In genomic region chr4:127425202-127425845, GRCh38 we compare ENCODE assay signal across 22 cellular contexts.
"Had no signal": no experiment of that assay in that cellular context is flagged by ENCODE, and none has a peak within 500 bp of the region (broad histone marks: within the 10 kb centered on the region; RNA-seq: fewer than 3 reads in every experiment).

No MANE protein-coding gene starts in this region.

- H3K4me3 ChIP-seq: adrenal gland, PC-9 had no signal

- DNase-seq: activated B cell treated with CpG ODN at 0.5 μM for 24 hours; activated CD4-positive, alpha-beta T cell treated with anti-CD3 and anti-CD28 coated beads, Interleukin-2, amount 50 U/mL, for 1 hour; activated CD8-positive, alpha-beta memory T cell treated with anti-CD3 and anti-CD28 coated beads, Interleukin-2, amount 50 U/mL, for 4 hours; activated CD8-positive, alpha-beta T cell treated with anti-CD3 and anti-CD28 coated beads for 36 hours; activated gamma-delta T cell treated with Interleukin-2 at 50 U/mL for 16 hours; activated naive CD4-positive, alpha-beta T cell treated with anti-CD3 and anti-CD28 coated beads, Interleukin-2, amount 50 U/mL, for 16 hours; activated naive CD8-positive, alpha-beta T cell treated with anti-CD3 and anti-CD28 coated beads, Interleukin-2, amount 10 ng/mL, durations not matched to agents 7 days and 5 days; activated T-cell treated with anti-CD3 and anti-CD28 coated beads, Interleukin-2, amount 50 U/mL, for 72 hours; adrenal gland; central memory CD4-positive, alpha-beta T cell; Karpas-422; MM.1S; NCI-H1105 treated with DMSO at 0.1 percent for 48 hours; NCI-H1436 treated with DMSO at 0.1 percent for 48 hours; NCI-H187; NCI-H2081; NCI-H446; NCI-H524; PC-9; SHP77 treated with DMSO at 0.1 percent for 48 hours had no signal

- ATAC-seq: activated CD8-positive, alpha-beta T cell treated with anti-CD3 and anti-CD28 coated beads for 36 hours; activated T-cell treated with anti-CD3 and anti-CD28 coated beads, Interleukin-2, amount 50 U/mL, for 72 hours had no signal

- H3K9me3 Mint-ChIP-seq: activated CD8-positive, alpha-beta T cell treated with anti-CD3 and anti-CD28 coated beads for 36 hours; activated T-helper 2 cell treated with anti-CD3 and anti-CD28 coated beads, Interferon-gamma antibody, Interleukin-2, Interleukin-4, amounts not matched to agents 10 μg/mL and 5 μg/mL and 100 μg/mL, durations not matched to agents 14 hours and 24 hours and 36 hours; T-helper 1 cell treated with Interleukin-12 subunit alpha and Interleukin-12 subunit beta and Interleukin-4 antibody, amounts not matched to agents 30 μg/mL and 1 μg/mL, for 36 hours had no signal

- H3K27me3 Mint-ChIP-seq: activated B cell treated with CpG ODN at 0.5 μM for 24 hours; activated CD8-positive, alpha-beta T cell treated with anti-CD3 and anti-CD28 coated beads for 36 hours; activated naive CD8-positive, alpha-beta T cell treated with anti-CD3 and anti-CD28 coated beads, Interleukin-2, amount 10 ng/mL, durations not matched to agents 7 days and 5 days had no signal

- H3K36me3 ChIP-seq: adrenal gland had no signal

- H3K36me3 Mint-ChIP-seq: activated naive CD8-positive, alpha-beta T cell treated with anti-CD3 and anti-CD28 coated beads, Interleukin-2, amount 10 ng/mL, durations not matched to agents 7 days and 5 days had no signal

- H3K27ac ChIP-seq: adrenal gland, PC-9 had no signal

- H3K4me1 ChIP-seq: adrenal gland had no signal

- H3K27me3 ChIP-seq: adrenal gland had no signal

- H3K9me3 ChIP-seq: adrenal gland had no signal

- H3K4me1 Mint-ChIP-seq: activated B cell treated with CpG ODN at 0.5 μM for 24 hours; activated naive CD8-positive, alpha-beta T cell treated with anti-CD3 and anti-CD28 coated beads, Interleukin-2, amount 10 ng/mL, durations not matched to agents 7 days and 5 days had no signal

- H3K27ac Mint-ChIP-seq: activated B cell treated with CpG ODN at 0.5 μM for 24 hours; activated CD8-positive, alpha-beta T cell treated with anti-CD3 and anti-CD28 coated beads for 36 hours; activated naive CD8-positive, alpha-beta T cell treated with anti-CD3 and anti-CD28 coated beads, Interleukin-2, amount 10 ng/mL, durations not matched to agents 7 days and 5 days; activated T-cell treated with anti-CD3 and anti-CD28 coated beads, Interleukin-2, amount 50 U/mL, for 72 hours; activated T-helper 2 cell treated with anti-CD3 and anti-CD28 coated beads, Interferon-gamma antibody, Interleukin-2, Interleukin-4, amounts not matched to agents 10 μg/mL and 5 μg/mL and 100 μg/mL, durations not matched to agents 14 hours and 24 hours and 36 hours; T-helper 1 cell treated with Interleukin-12 subunit alpha and Interleukin-12 subunit beta and Interleukin-4 antibody, amounts not matched to agents 30 μg/mL and 1 μg/mL, for 36 hours had no signal

- H3K4me2 ChIP-seq: PC-9 had no signal

- H2AFZ ChIP-seq: PC-9 had no signal

- H3K4me3 Mint-ChIP-seq: activated B cell treated with CpG ODN at 0.5 μM for 24 hours; activated CD8-positive, alpha-beta T cell treated with anti-CD3 and anti-CD28 coated beads for 36 hours; activated naive CD8-positive, alpha-beta T cell treated with anti-CD3 and anti-CD28 coated beads, Interleukin-2, amount 10 ng/mL, durations not matched to agents 7 days and 5 days; activated T-cell treated with anti-CD3 and anti-CD28 coated beads, Interleukin-2, amount 50 U/mL, for 72 hours; T-helper 1 cell treated with Interleukin-12 subunit alpha and Interleukin-12 subunit beta and Interleukin-4 antibody, amounts not matched to agents 30 μg/mL and 1 μg/mL, for 36 hours had no signal
